Comparison of ENCODE assay signal across 13 cellular contexts in genomic region chr1:115084902-115085505, GRCh38. TPM values are rescaled to one million over a fixed set of nuclear protein-coding genes. Genes with fewer than 3 reads are reported as not detected.
DNase-seq lines count a peak whose midpoint lies in the region; ATAC-seq and TF ChIP-seq lines count a peak whose summit lies in the region.
"Had no signal": no experiment of that assay in that cellular context is flagged by ENCODE, and none has a peak within 500 bp of the region (broad histone marks: within the 10 kb centered on the region; RNA-seq: fewer than 3 reads in every experiment).

No MANE protein-coding gene starts in this region.

- intact Hi-C loops in esophagus muscularis mucosa (cut with DNase I) (no loop called here), tibial artery (cut with DNase I; ENCODE audit: low total_unique reads) (loop anchor here (5.0 kb wide), 1 partner anchor 47 kb away; no protein-coding TSS in a partner anchor)

- POLR2A ChIA-PET in T-cell (lab: Charles Lee), result interaction anchor here (0.6 to 2.2 kb wide), 5 partner anchors 14 to 923 kb away, joined by 3 to 10 read pairs (median 4); no protein-coding TSS in a partner anchor

- no peak for DNase-seq in T-cell
- DNase-seq in esophagus muscularis mucosa (ENCODE audit: extremely low spot score), result no peak
- DNase-seq in tibial artery, result peak in 1 of 2 donors; percentile 37
- DNase-seq in GOT3 (lab: John Stamatoyannopoulos, UW), result no peak
- DNase-seq in HUDEP-2 (lab: John Stamatoyannopoulos, UW; ENCODE audit: unreplicated experiment in 76 of 76), result no peak
- no peak for DNase-seq in EL
- DNase-seq: activated CD4-positive, alpha-beta T cell treated with anti-CD3 and anti-CD28 coated beads for 36 hours; left cardiac atrium; NCI-H146; stimulated activated CD4-positive, alpha-beta T cell treated with anti-CD3 and anti-CD28 coated beads, Interleukin-4, amount 100 ng/mL, for 4 hours; stimulated activated naive CD8-positive, alpha-beta T cell treated with anti-CD3 and anti-CD28 coated beads, Interleukin-15, amount 100 ng/mL, for 72 hours had no signal

- ATAC-seq in T-cell (replicated peaks in 1 of 4) (peak in 1 of 4 experiments; percentile 32), HG03442 (IDR thresholded peaks at IDR 0.05; ENCODE audit: unreplicated experiment) (no peak)
- ATAC-seq: activated CD4-positive, alpha-beta T cell treated with anti-CD3 and anti-CD28 coated beads for 36 hours; stimulated activated naive CD8-positive, alpha-beta T cell treated with anti-CD3 and anti-CD28 coated beads, Interleukin-15, amount 100 ng/mL, for 72 hours had no signal

- no peak for TF ChIP-seq CTCF in esophagus muscularis mucosa (IDR thresholded peaks at IDR 0.05)
- no peak for TF ChIP-seq CTCF in tibial artery (IDR thresholded peaks at IDR 0.05)

- peaks cover 26 to 45% (median 37%) of the 10 kb centered on the region in 3 donors for H3K4me1 Mint-ChIP-seq in T-cell

- H3K27me3 Mint-ChIP-seq in T-cell, result peaks cover 0 to 4% of the 10 kb centered on the region in 2 donors

- H3K4me1 ChIP-seq in esophagus muscularis mucosa (peaks cover 20 to 87% (median 77%) of the 10 kb centered on the region in 4 donors), muscle layer of colon (ENCODE audit: insufficient read depth, low read length) (peaks cover 42% of the 10 kb centered on the region), tibial artery (peaks cover 0 to 76% (median 29%) of the 10 kb centered on the region in 4 donors)

- H3K4me3 Mint-ChIP-seq in T-cell, result peak overlapping the region in 1 of 3 donors; percentile 29
- H3K4me3 Mint-ChIP-seq: activated CD4-positive, alpha-beta T cell treated with anti-CD3 and anti-CD28 coated beads for 36 hours; stimulated activated naive CD8-positive, alpha-beta T cell treated with anti-CD3 and anti-CD28 coated beads, Interleukin-15, amount 100 ng/mL, for 72 hours had no signal

- peak overlapping the region; percentile 89 to 97 (median 95) for H3K27ac ChIP-seq in esophagus muscularis mucosa (replicated peaks in 1 of 4)
- peak overlapping the region; percentile 85 for H3K27ac ChIP-seq in muscle layer of colon (ENCODE audit: low read depth, low read length)
- peak overlapping the region; percentile 97 for H3K27ac ChIP-seq in tibial artery

- H3K27me3 ChIP-seq in esophagus muscularis mucosa, result peaks cover 0 to 6% (median 0%) of the 10 kb centered on the region in 4 donors
- no peaks in the 10 kb centered on the region for H3K27me3 ChIP-seq in muscle layer of colon (ENCODE audit: control insufficient read depth in 1 of 2, insufficient read depth in 2 of 2, low read length in 2 of 2)
- H3K27me3 ChIP-seq in tibial artery, result no peaks in the 10 kb centered on the region

- CTCF ChIA-PET in T-cell (lab: Charles Lee), result interaction anchor here in 1 of 2 donors (0.6 to 1.6 kb wide), 3 partner anchors 11 to 19 kb away, joined by 4 to 5 read pairs (median 5); no protein-coding TSS in a partner anchor

- TF ChIP-seq POLR2A in esophagus muscularis mucosa (IDR thresholded peaks at IDR 0.05; ENCODE audit: low read depth), result no peak

- peak overlapping the region; percentile 53 for H3K9ac ChIP-seq in muscle layer of colon (ENCODE audit: low read length)

- H3K9me3 ChIP-seq in esophagus muscularis mucosa (no peaks in the 10 kb centered on the region), muscle layer of colon (ENCODE audit: low read length) (no peaks in the 10 kb centered on the region), tibial artery (no peaks in the 10 kb centered on the region)

- TF ChIP-seq EP300 in esophagus muscularis mucosa (IDR thresholded peaks at IDR 0.05), result no peak

- peaks cover 8% of the 10 kb centered on the region for H3K36me3 Mint-ChIP-seq in T-cell

- peak overlapping the region; percentile 11 to 74 for H3K27ac Mint-ChIP-seq in T-cell
- H3K27ac Mint-ChIP-seq: activated CD4-positive, alpha-beta T cell treated with anti-CD3 and anti-CD28 coated beads for 36 hours; stimulated activated naive CD8-positive, alpha-beta T cell treated with anti-CD3 and anti-CD28 coated beads, Interleukin-15, amount 100 ng/mL, for 72 hours had no signal

- WGBS in esophagus muscularis mucosa, result 23% methylated on average over 9 of the region's 9 CpGs

- H3K4me3 ChIP-seq in esophagus muscularis mucosa, result peak overlapping the region; percentile 12 to 18 (median 14)
- H3K4me3 ChIP-seq in muscle layer of colon (ENCODE audit: low read depth in 1 of 2, low read length in 2 of 2), result peak overlapping the region in 1 of 2 donors; percentile 44
- peak overlapping the region; percentile 1 to 3 for H3K4me3 ChIP-seq in tibial artery

- H3K36me3 ChIP-seq in esophagus muscularis mucosa, result no peaks in the 10 kb centered on the region
- H3K36me3 ChIP-seq in muscle layer of colon (ENCODE audit: insufficient read depth, low read length), result peaks cover under 1% of the 10 kb centered on the region
- H3K36me3 ChIP-seq in tibial artery, result no peaks in the 10 kb centered on the region

- no peaks in the 10 kb centered on the region for H3K9me3 Mint-ChIP-seq in T-cell
- H3K9me3 Mint-ChIP-seq: stimulated activated naive CD8-positive, alpha-beta T cell treated with anti-CD3 and anti-CD28 coated beads, Interleukin-15, amount 100 ng/mL, for 72 hours had no signal

RNA-seq across cellular contexts. Expression of gene TSPAN2, which starts 4.3 kb away (rescaled TPM):
- total RNA-seq in T-cell (1 to 10 TPM; 2.1 to 8.7 (median 4.0) TPM), esophagus muscularis mucosa (10 to 100 TPM; 35.8 to 70.2 (median 66.7) TPM)

RNA-seq across cellular contexts. Expression of gene TSHB, which starts 55.4 kb away (rescaled TPM):
- not detected for total RNA-seq in T-cell
- total RNA-seq in esophagus muscularis mucosa, result not detected
- total RNA-seq: activated CD4-positive, alpha-beta T cell treated with anti-CD3 and anti-CD28 coated beads for 36 hours; left cardiac atrium had no signal
